Comparison of ENCODE assay signal across 10 cellular contexts in the genomic region with DNA sequence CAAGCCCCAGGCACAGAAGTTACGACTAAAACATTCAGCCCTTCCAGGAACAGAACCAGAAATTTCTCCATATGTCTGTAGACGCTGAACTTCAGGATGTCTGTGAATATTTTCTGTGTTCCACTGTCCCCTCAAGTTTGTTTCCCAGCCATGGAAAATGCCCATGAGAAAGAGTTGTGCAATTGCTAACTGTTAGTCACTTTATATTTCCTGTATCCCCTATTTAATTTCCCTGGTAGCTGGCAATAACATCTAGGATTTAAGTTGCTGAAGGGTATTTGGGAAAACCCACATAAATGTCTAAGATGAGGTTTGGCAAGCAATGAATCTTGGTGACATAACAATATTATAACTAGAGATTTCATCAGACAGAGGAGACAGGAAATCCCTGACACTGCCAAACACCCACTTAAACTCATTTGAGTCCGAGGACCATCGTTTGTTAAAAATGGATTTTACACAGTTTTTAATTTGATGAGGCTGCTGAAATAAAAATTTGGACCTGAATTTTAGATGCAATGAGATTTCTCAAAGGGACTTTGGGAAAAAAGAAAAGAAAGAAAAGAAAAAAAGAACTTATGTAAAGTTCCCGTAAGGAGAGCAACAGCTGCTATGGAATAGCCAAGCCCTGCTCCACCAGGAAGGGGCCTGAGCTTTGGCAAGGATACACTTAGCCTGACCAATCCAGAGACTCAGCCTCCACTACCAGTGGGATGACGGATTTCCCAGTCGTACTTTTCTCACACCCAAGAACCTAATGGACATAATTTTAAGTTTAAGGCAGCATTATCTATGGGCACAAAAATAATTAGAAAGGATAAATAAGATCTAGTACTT. TPM values are rescaled to one million over a fixed set of nuclear protein-coding genes. Genes with fewer than 3 reads are reported as not detected.
DNase-seq lines count a peak whose midpoint lies in the region; ATAC-seq, FAIRE-seq and TF ChIP-seq lines count a peak whose summit lies in the region.
"Had no signal": no experiment of that assay in that cellular context is flagged by ENCODE, and none has a peak within 500 bp of the region (broad histone marks: within the 10 kb centered on the region; RNA-seq: fewer than 3 reads in every experiment).

No MANE protein-coding gene starts in this region.

- no peaks in the 10 kb centered on the region for H3K27me3 ChIP-seq in suprapubic skin

- no peak for ATAC-seq in activated naive CD8-positive, alpha-beta T cell treated with anti-CD3 and anti-CD28 coated beads, Interleukin-2, amount 50 U/mL, for 24 hours
- peak; percentile 95 for ATAC-seq in left ventricle myocardium superior
- no peak for ATAC-seq in effector memory CD8-positive, alpha-beta T cell (replicated peaks)

- peaks cover 5% of the 10 kb centered on the region for H3K27me3 Mint-ChIP-seq in activated naive CD8-positive, alpha-beta T cell treated with anti-CD3 and anti-CD28 coated beads, Interleukin-2, amount 50 U/mL, for 24 hours
- H3K27me3 Mint-ChIP-seq in effector memory CD8-positive, alpha-beta T cell = peaks cover 0 to 13% of the 10 kb centered on the region in 2 donors

- H3K4me1 Mint-ChIP-seq in activated naive CD8-positive, alpha-beta T cell treated with anti-CD3 and anti-CD28 coated beads, Interleukin-2, amount 50 U/mL, for 24 hours = peaks cover 32% of the 10 kb centered on the region
- H3K4me1 Mint-ChIP-seq in effector memory CD8-positive, alpha-beta T cell (ENCODE audit: low read depth in 2 of 2) = no peaks in the 10 kb centered on the region

- H3K9me3 Mint-ChIP-seq in activated naive CD8-positive, alpha-beta T cell treated with anti-CD3 and anti-CD28 coated beads, Interleukin-2, amount 50 U/mL, for 24 hours = no peaks in the 10 kb centered on the region
- no peaks in the 10 kb centered on the region for H3K9me3 Mint-ChIP-seq in effector memory CD8-positive, alpha-beta T cell

- DNase-seq in HTR-8/SVneo (ENCODE audit: insufficient read length, low spot score) = peak; percentile 64
- no peak for DNase-seq in activated naive CD8-positive, alpha-beta T cell treated with anti-CD3 and anti-CD28 coated beads, Interleukin-2, amount 50 U/mL, for 24 hours
- no peak for DNase-seq in left ventricle myocardium superior
- DNase-seq in suprapubic skin (ENCODE audit: low spot score in 2 of 2) = no peak
- no peak for DNase-seq in stimulated activated CD4-positive, alpha-beta T cell treated with anti-CD3 and anti-CD28 coated beads, Interleukin-4, amount 100 ng/mL, for 1 hour
- no peak for DNase-seq in effector memory CD8-positive, alpha-beta T cell
- no peak for DNase-seq in NOMO-1 treated with DMSO at 0.1 percent for 48 hours (lab: John Stamatoyannopoulos, UW; ENCODE audit: unreplicated experiment)
- no peak for DNase-seq in nucleus accumbens (lab: John Stamatoyannopoulos, UW)
- DNase-seq: amygdala, midbrain had no signal

- H3K36me3 Mint-ChIP-seq in activated naive CD8-positive, alpha-beta T cell treated with anti-CD3 and anti-CD28 coated beads, Interleukin-2, amount 50 U/mL, for 24 hours (ENCODE audit: low read depth) = no peaks in the 10 kb centered on the region
- no peaks in the 10 kb centered on the region for H3K36me3 Mint-ChIP-seq in effector memory CD8-positive, alpha-beta T cell (ENCODE audit: insufficient read depth)

- intact Hi-C loops in left ventricle myocardium superior (cut with micrococcal nuclease) = no loop called here

- peaks cover 18% of the 10 kb centered on the region for H3K4me1 ChIP-seq in suprapubic skin

- no peak overlapping the region for H3K4me3 ChIP-seq in suprapubic skin

- H3K27ac ChIP-seq in suprapubic skin = peak overlapping the region; percentile 7

- TF ChIP-seq CTCF in suprapubic skin (IDR thresholded peaks at IDR 0.05) = no peak

- no peak for FAIRE-seq in HTR-8/SVneo (lab: Jason Lieb, UNC)

- no peaks in the 10 kb centered on the region for H3K36me3 ChIP-seq in suprapubic skin

- TF ChIP-seq POLR2A in suprapubic skin (IDR thresholded peaks at IDR 0.05) = no peak

- no peak for TF ChIP-seq EP300 in suprapubic skin (IDR thresholded peaks at IDR 0.05)

- 38% methylated on average over 7 of the region's 7 CpGs for WGBS in suprapubic skin

- no peak overlapping the region for H3K4me3 Mint-ChIP-seq in activated naive CD8-positive, alpha-beta T cell treated with anti-CD3 and anti-CD28 coated beads, Interleukin-2, amount 50 U/mL, for 24 hours
- no peak overlapping the region for H3K4me3 Mint-ChIP-seq in effector memory CD8-positive, alpha-beta T cell

- H3K9me3 ChIP-seq in suprapubic skin = no peaks in the 10 kb centered on the region

- H3K27ac Mint-ChIP-seq in activated naive CD8-positive, alpha-beta T cell treated with anti-CD3 and anti-CD28 coated beads, Interleukin-2, amount 50 U/mL, for 24 hours = peak overlapping the region; percentile 20
- H3K27ac Mint-ChIP-seq in effector memory CD8-positive, alpha-beta T cell = peak overlapping the region in 1 of 2 donors; percentile 82

RNA-seq across cellular contexts. Expression of gene ERRFI1, which starts 21.8 kb away (rescaled TPM):
- total RNA-seq in left ventricle myocardium superior (10.2 TPM), suprapubic skin (100 to 1,000 TPM; 128 to 312 (median 262) TPM)

Comparison
In these comparisons a context has a peak if more than half of its experiments do, and no peak if none do; other contexts are left out.
1. RNA of gene ERRFI1, which starts 21.8 kb away (total RNA-seq): 128 to 312 TPM in suprapubic skin; 10.2 TPM in left ventricle myocardium superior (single experiment); every median in the first group is over 10 times any median in the second.